27 cellular contexts compared by ENCODE assay signal in the genomic region with DNA sequence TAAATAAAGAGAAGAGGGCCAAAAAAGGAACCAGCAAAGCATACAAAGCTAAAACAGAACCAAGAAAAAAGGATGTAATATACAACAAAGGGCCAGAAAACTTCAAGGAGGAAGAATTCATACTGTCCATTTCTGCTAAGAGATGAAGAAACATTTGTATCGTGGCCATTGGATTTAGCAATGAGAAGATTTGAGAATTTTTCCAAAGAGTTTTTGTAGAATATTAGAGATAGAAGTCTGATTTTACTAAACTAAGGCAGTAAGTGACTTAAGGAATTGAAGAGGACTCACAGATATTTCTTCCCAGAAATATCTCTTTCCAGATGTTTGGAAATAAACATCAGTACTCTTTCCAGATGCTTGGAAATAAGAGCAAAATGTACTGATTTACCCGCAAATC.
"Had no signal": no experiment of that assay in that cellular context is flagged by ENCODE, and none has a peak within 500 bp of the region (broad histone marks: within the 10 kb centered on the region; RNA-seq: fewer than 3 reads in every experiment).

No MANE protein-coding gene starts in this region.

- H3K4me1 ChIP-seq: colonic mucosa, esophagus squamous epithelium, gastrocnemius medialis, left lung had no signal

- H3K9me3 ChIP-seq: colonic mucosa, gastrocnemius medialis had no signal

- FAIRE-seq: endometrium, islet of Langerhans, keratinocyte had no signal

- H3K4me3 ChIP-seq: colonic mucosa, esophagus squamous epithelium, gastrocnemius medialis, heart right ventricle, left lung, lung had no signal

- DNase-seq: colonic mucosa; cortex of kidney; effector CD8-positive, alpha-beta T cell; effector memory CD8-positive, alpha-beta T cell; endodermal cell; erythroblast; esophagus squamous epithelium; foreskin fibroblast; foreskin melanocyte; gastrocnemius medialis; glutamatergic neuron; head of caudate nucleus; heart right ventricle; hippocampal formation; left cardiac atrium; left lung; left ventricle myocardium superior; mammary epithelial cell; mesendoderm; midbrain; naive thymus-derived CD4-positive, alpha-beta T cell had no signal

- ATAC-seq: effector memory CD8-positive, alpha-beta T cell; esophagus mucosa; gastrocnemius medialis; heart right ventricle; left cardiac atrium; left lung; left ventricle myocardium superior; naive thymus-derived CD4-positive, alpha-beta T cell had no signal

- H3K27ac ChIP-seq: colonic mucosa, epithelial cell of prostate, esophagus squamous epithelium, gastrocnemius medialis, heart right ventricle, left lung had no signal

- H3K36me3 ChIP-seq: colonic mucosa, esophagus squamous epithelium, gastrocnemius medialis, heart right ventricle, left lung had no signal

- H3K27me3 ChIP-seq: colonic mucosa, esophagus squamous epithelium, gastrocnemius medialis, heart right ventricle, left lung had no signal
